9 cellular contexts compared by ENCODE assay signal in the genomic region with DNA sequence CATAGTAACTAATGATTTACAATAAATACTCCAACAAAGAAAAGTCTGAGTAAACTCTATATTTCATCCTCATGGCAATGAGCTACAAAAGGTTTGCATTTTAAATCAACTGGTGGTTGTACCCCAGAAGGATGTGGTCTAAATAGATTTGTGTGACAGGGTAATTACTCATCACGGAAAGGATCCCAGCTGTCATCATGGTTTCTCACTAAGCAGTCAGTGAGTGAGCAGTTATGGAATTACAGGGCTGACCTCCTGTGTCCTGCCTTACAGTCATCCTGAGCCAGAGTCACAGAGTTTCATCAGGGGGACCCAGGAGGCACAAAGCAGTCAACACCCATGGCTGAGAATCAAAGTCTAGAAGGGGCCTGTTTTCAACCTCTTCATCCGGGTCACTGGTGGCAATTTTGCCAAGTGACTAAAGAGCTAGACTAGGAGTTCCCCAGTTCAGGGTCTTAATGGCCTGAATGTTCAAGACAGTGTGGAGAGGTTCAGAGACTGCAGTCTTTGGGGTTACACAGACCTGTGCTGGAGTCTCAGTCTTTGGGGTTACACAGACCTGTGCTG.
A peak's percentile ranks its signal among the peaks of the same experiment; 100 is the strongest.
DNase-seq lines count a peak whose midpoint lies in the region; ATAC-seq and TF ChIP-seq lines count a peak whose summit lies in the region.
"Had no signal": no experiment of that assay in that cellular context is flagged by ENCODE, and none has a peak within 500 bp of the region (broad histone marks: within the 10 kb centered on the region; RNA-seq: fewer than 3 reads in every experiment).

No MANE protein-coding gene starts in this region.

- peaks cover 6% of the 10 kb centered on the region for H3K9me3 Mint-ChIP-seq in CD8-positive, alpha-beta T cell
- no peaks in the 10 kb centered on the region for H3K9me3 Mint-ChIP-seq in nephron

- WGBS in ovary, 3 donors, result 88 to 94% (median 88%) methylated on average over 2 of the region's 2 CpGs
- WGBS in testis, 2 donors, result 78 to 81% methylated on average over 2 of the region's 2 CpGs

- H3K4me3 ChIP-seq in CD8-positive, alpha-beta T cell (ENCODE audit: low read depth, low read length), result no peak overlapping the region
- H3K4me3 ChIP-seq in ovary (no peak overlapping the region), testis (no peak overlapping the region)

- peaks cover 3% of the 10 kb centered on the region for H3K36me3 Mint-ChIP-seq in CD8-positive, alpha-beta T cell
- H3K36me3 Mint-ChIP-seq in nephron (ENCODE audit: low read depth), result no peaks in the 10 kb centered on the region

- no peak for DNase-seq in CD8-positive, alpha-beta T cell
- DNase-seq in activated T-cell treated with anti-CD3 and anti-CD28 coated beads, Interleukin-2, amount 50 U/mL, for 48 hours, result peak; percentile 78 to 79
- DNase-seq in ovary (no peak), SIG-M5 (lab: John Stamatoyannopoulos, UW) (no peak), testis (no peak)

- no peak for TF ChIP-seq POLR2A in ovary (IDR thresholded peaks at IDR 0.05)
- no peak for TF ChIP-seq POLR2A in testis (IDR thresholded peaks at IDR 0.05)

- TF ChIP-seq EP300 in ovary (IDR thresholded peaks at IDR 0.05), result no peak

- H3K4me3 Mint-ChIP-seq in CD8-positive, alpha-beta T cell, result no peak overlapping the region
- no peak overlapping the region for H3K4me3 Mint-ChIP-seq in nephron

- no peak overlapping the region for H3K27ac ChIP-seq in CD8-positive, alpha-beta T cell (ENCODE audit: low read depth, low read length)
- H3K27ac ChIP-seq in ovary (no peak overlapping the region), testis (no peak overlapping the region)
- H3K27ac ChIP-seq: HL-60 had no signal

- intact Hi-C loops in CD8-positive, alpha-beta T cell (cut with DNase I, micrococcal nuclease), result no loop called here
- intact Hi-C loops in ovary (cut with DNase I), result no loop called here
- intact Hi-C loops in testis (cut with DNase I; ENCODE audit: low total_unique reads), result no loop called here

- H3K4me1 Mint-ChIP-seq in CD8-positive, alpha-beta T cell (ENCODE audit: low read depth), result peaks cover 15% of the 10 kb centered on the region
- H3K4me1 Mint-ChIP-seq in nephron, result peaks cover 18% of the 10 kb centered on the region

- no peaks in the 10 kb centered on the region for H3K27me3 ChIP-seq in CD8-positive, alpha-beta T cell (ENCODE audit: insufficient read depth, low read length)
- H3K27me3 ChIP-seq in ovary (no peaks in the 10 kb centered on the region), testis (no peaks in the 10 kb centered on the region)

- no peak for TF ChIP-seq CTCF in CD8-positive, alpha-beta T cell (IDR thresholded peaks at IDR 0.05)
- TF ChIP-seq CTCF in nephron (IDR thresholded peaks at IDR 0.05; ENCODE audit: unreplicated experiment in 3 of 3) (no peak), ovary (IDR thresholded peaks at IDR 0.05) (no peak), testis (IDR thresholded peaks at IDR 0.05) (no peak)

- POLR2A ChIA-PET in CD8-positive, alpha-beta T cell (lab: Charles Lee), result interaction anchor here (0.9 kb wide), 1 partner anchor 26 kb away, joined by 3 read pairs; no protein-coding TSS in a partner anchor

- H3K36me3 ChIP-seq in CD8-positive, alpha-beta T cell (ENCODE audit: insufficient read depth, low read length), result no peaks in the 10 kb centered on the region
- no peaks in the 10 kb centered on the region for H3K36me3 ChIP-seq in ovary
- no peaks in the 10 kb centered on the region for H3K36me3 ChIP-seq in testis (ENCODE audit: low read depth, missing control alignments)

- ATAC-seq in CD8-positive, alpha-beta T cell, result peak; percentile 72
- ATAC-seq in GM19452 (IDR thresholded peaks at IDR 0.05; ENCODE audit: unreplicated experiment) (peak; percentile 91), HG03439 (IDR thresholded peaks at IDR 0.05; ENCODE audit: unreplicated experiment) (peak; percentile 84)

- no peaks in the 10 kb centered on the region for H3K27me3 Mint-ChIP-seq in CD8-positive, alpha-beta T cell (ENCODE audit: low read depth)
- H3K27me3 Mint-ChIP-seq in nephron (ENCODE audit: low read depth), result peaks cover 3% of the 10 kb centered on the region

- H3K9me3 ChIP-seq in CD8-positive, alpha-beta T cell (ENCODE audit: low read length), result no peaks in the 10 kb centered on the region
- H3K9me3 ChIP-seq in ovary (no peaks in the 10 kb centered on the region), testis (no peaks in the 10 kb centered on the region)

- H3K4me1 ChIP-seq in CD8-positive, alpha-beta T cell (ENCODE audit: insufficient read depth, low read length), result peaks cover 7% of the 10 kb centered on the region
- H3K4me1 ChIP-seq in ovary (ENCODE audit: insufficient read depth), result no peaks in the 10 kb centered on the region
- no peaks in the 10 kb centered on the region for H3K4me1 ChIP-seq in testis

- CTCF ChIA-PET in CD8-positive, alpha-beta T cell (lab: Charles Lee), result interaction anchor here (1.3 kb wide), 1 partner anchor 74 kb away, joined by 3 read pairs; no protein-coding TSS in a partner anchor

- H3K27ac Mint-ChIP-seq in CD8-positive, alpha-beta T cell, result peak overlapping the region; percentile 60
- peak overlapping the region; percentile 35 to 63 (median 37) for H3K27ac Mint-ChIP-seq in nephron

Comparison
In these comparisons a context has a peak if more than half of its experiments do, and no peak if none do; other contexts are left out.
1. DNase-seq: peak in activated T-cell treated with anti-CD3 and anti-CD28 coated beads, Interleukin-2, amount 50 U/mL, for 48 hours (2 of 2); none in CD8-positive, alpha-beta T cell (0 of 7), ovary (0 of 5), SIG-M5 (single experiment) and testis (single experiment).
2. Peak in every context shown above with its lines, with median percentiles within 50 percentile points of each other: ATAC-seq.